In the genomic region with DNA sequence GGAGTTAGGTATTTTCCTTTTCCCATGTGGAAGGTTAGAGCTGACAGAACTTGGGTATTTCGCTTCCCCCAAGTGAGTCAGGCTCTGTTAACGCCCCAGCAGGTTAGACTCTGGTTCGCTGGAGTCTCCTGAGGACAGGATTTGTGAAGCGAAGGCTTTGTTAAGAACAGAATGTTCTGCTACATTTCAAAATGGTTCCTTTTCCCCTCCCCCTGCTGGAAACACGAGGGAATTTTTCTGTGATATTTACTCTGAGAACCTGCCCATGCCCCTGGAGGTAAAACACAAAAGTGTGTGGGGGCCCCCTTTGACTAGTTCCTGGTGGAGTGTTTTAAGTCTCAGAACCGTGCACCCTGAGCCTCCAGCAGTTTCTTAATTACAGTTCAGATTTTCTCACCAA, we compare ENCODE assay signal across 10 cellular contexts.
A peak's percentile ranks its signal among the peaks of the same experiment; 100 is the strongest.
DNase-seq lines count a peak whose midpoint lies in the region; ATAC-seq and TF ChIP-seq lines count a peak whose summit lies in the region.
"Had no signal": no experiment of that assay in that cellular context is flagged by ENCODE, and none has a peak within 500 bp of the region (broad histone marks: within the 10 kb centered on the region; RNA-seq: fewer than 3 reads in every experiment).

No MANE protein-coding gene starts in this region.

- H3K27ac Mint-ChIP-seq in natural killer cell treated with Interleukin-12 subunit alpha and Interleukin-12 subunit beta and Interleukin-15 and Interleukin-18, amount 100 ng/mL, for 72 hours: no peak overlapping the region

- POLR2A ChIA-PET in PC-3 (lab: Charles Lee; ENCODE audit: unreplicated experiment): no interaction called here

- no peaks in the 10 kb centered on the region for H3K9me3 Mint-ChIP-seq in natural killer cell treated with Interleukin-12 subunit alpha and Interleukin-12 subunit beta and Interleukin-15 and Interleukin-18, amount 100 ng/mL, for 72 hours

- no peak overlapping the region for H3K4me3 ChIP-seq in PC-3 (ENCODE audit: low read length)
- H3K4me3 ChIP-seq in fibroblast of lung (replicated peaks in 1 of 4; ENCODE audit: control extremely low read depth in 1 of 4, insufficient read depth in 1 of 4, low read depth in 3 of 4, low read length in 4 of 4): no peak overlapping the region
- no peak overlapping the region for H3K4me3 ChIP-seq in skeletal muscle cell (ENCODE audit: low read depth, low read length)
- H3K4me3 ChIP-seq: gastroesophageal sphincter had no signal

- CTCF ChIA-PET in PC-3 (lab: Charles Lee): no interaction called here

- no TSS peak for BruUV-seq in PC-3 (replicated peaks; lab: Mats Ljungman, UMichigan)

- peak; percentile 11 for DNase-seq in NCI-H2171 treated with DMSO at 0.1 percent for 48 hours (lab: John Stamatoyannopoulos, UW)
- DNase-seq in NCI-H2171 (lab: John Stamatoyannopoulos, UW): no peak
- peak; percentile 36 for DNase-seq in PC-3
- DNase-seq in fibroblast of lung (ENCODE audit: low read depth in 2 of 2): peak; percentile 2 to 17
- peak; percentile 43 for DNase-seq in skeletal muscle cell (ENCODE audit: low read depth)
- no peak for DNase-seq in NCI-H2029 treated with DMSO at 0.1 percent for 48 hours (lab: John Stamatoyannopoulos, UW)
- DNase-seq in natural killer cell treated with Interleukin-12 subunit alpha and Interleukin-12 subunit beta and Interleukin-15 and Interleukin-18, amount 100 ng/mL, for 72 hours (ENCODE audit: low spot score): no peak
- DNase-seq in activated CD8-positive, alpha-beta memory T cell treated with anti-CD3 and anti-CD28 coated beads for 24 hours: no peak
- DNase-seq: activated CD4-positive, alpha-beta T cell treated with anti-CD3 and anti-CD28 coated beads for 1 hour had no signal

- H3K4me1 Mint-ChIP-seq in natural killer cell treated with Interleukin-12 subunit alpha and Interleukin-12 subunit beta and Interleukin-15 and Interleukin-18, amount 100 ng/mL, for 72 hours (ENCODE audit: low read depth in 2 of 2): peaks cover 7 to 10% of the 10 kb centered on the region in 2 donors

- TF ChIP-seq CTCF in PC-3 (conservative IDR thresholded peaks at IDR 0.05; ENCODE audit: low read depth, low read length): peak; percentile 52; the same call in 1 of the 2 replicates
- TF ChIP-seq CTCF in fibroblast of lung (conservative IDR thresholded peaks at IDR 0.05 in 1 of 2, IDR thresholded peaks at IDR 0.05 in 1 of 2; ENCODE audit: low read depth in 1 of 2, low read length in 2 of 2): peak in 1 of 2 donors; percentile 40

- H3K36me3 Mint-ChIP-seq in natural killer cell treated with Interleukin-12 subunit alpha and Interleukin-12 subunit beta and Interleukin-15 and Interleukin-18, amount 100 ng/mL, for 72 hours: no peaks in the 10 kb centered on the region

- no peak overlapping the region for H3K4me2 ChIP-seq in PC-3 (ENCODE audit: low read length)
- H3K4me2 ChIP-seq in fibroblast of lung (ENCODE audit: extremely low read depth, insufficient read depth, low read length): no peak overlapping the region

- H3K79me2 ChIP-seq in PC-3 (ENCODE audit: low read length) (no peaks in the 10 kb centered on the region), fibroblast of lung (ENCODE audit: control insufficient read depth, insufficient read depth, low read length) (no peaks in the 10 kb centered on the region)

- H3K27me3 Mint-ChIP-seq in natural killer cell treated with Interleukin-12 subunit alpha and Interleukin-12 subunit beta and Interleukin-15 and Interleukin-18, amount 100 ng/mL, for 72 hours: peaks cover 0 to 2% of the 10 kb centered on the region in 2 donors

- H3K27me3 ChIP-seq in PC-3 (ENCODE audit: low read length) (no peaks in the 10 kb centered on the region), fibroblast of lung (ENCODE audit: control insufficient read depth, insufficient read depth, low read length) (no peaks in the 10 kb centered on the region)
- H3K27me3 ChIP-seq: gastroesophageal sphincter had no signal

- no peak overlapping the region for H3K4me3 Mint-ChIP-seq in natural killer cell treated with Interleukin-12 subunit alpha and Interleukin-12 subunit beta and Interleukin-15 and Interleukin-18, amount 100 ng/mL, for 72 hours

- no peaks in the 10 kb centered on the region for H3K9me2 ChIP-seq in PC-3 (replicated peaks; ENCODE audit: low read length)

- no peaks in the 10 kb centered on the region for H4K20me1 ChIP-seq in PC-3 (ENCODE audit: low read length)
- H4K20me1 ChIP-seq in fibroblast of lung (ENCODE audit: control insufficient read depth, extremely low read depth, insufficient read depth, low read length): no peaks in the 10 kb centered on the region

- H2AFZ ChIP-seq in PC-3 (ENCODE audit: low read length) (peak overlapping the region; percentile 90), fibroblast of lung (ENCODE audit: low read length) (peak overlapping the region; percentile 73)

- no peaks in the 10 kb centered on the region for H3F3A ChIP-seq in PC-3 (ENCODE audit: low read length, unreplicated experiment)

- no peaks in the 10 kb centered on the region for H3K4me1 ChIP-seq in PC-3 (ENCODE audit: insufficient read depth, low read length)
- no peaks in the 10 kb centered on the region for H3K4me1 ChIP-seq in fibroblast of lung (ENCODE audit: control insufficient read depth, extremely low read depth, insufficient read depth, low read length)
- H3K4me1 ChIP-seq: gastroesophageal sphincter had no signal

- intact Hi-C loops in PC-3 (cut with micrococcal nuclease): no loop called here

- H3K36me3 ChIP-seq in PC-3 (ENCODE audit: low read depth, low read length) (no peaks in the 10 kb centered on the region), fibroblast of lung (ENCODE audit: control insufficient read depth, insufficient read depth, low read length) (no peaks in the 10 kb centered on the region)
- H3K36me3 ChIP-seq: gastroesophageal sphincter had no signal

- no peaks in the 10 kb centered on the region for H3K9me3 ChIP-seq in PC-3 (ENCODE audit: low read length)
- H3K9me3 ChIP-seq in fibroblast of lung (ENCODE audit: control insufficient read depth, insufficient read depth, low read depth, low read length): no peaks in the 10 kb centered on the region
- H3K9me3 ChIP-seq: gastroesophageal sphincter had no signal

- no peak overlapping the region for H3K27ac ChIP-seq in PC-3 (ENCODE audit: low read length)
- no peak overlapping the region for H3K27ac ChIP-seq in fibroblast of lung (ENCODE audit: insufficient read depth, low read length)
- H3K27ac ChIP-seq: gastroesophageal sphincter had no signal

- H3K9ac ChIP-seq in PC-3 (ENCODE audit: low read length): no peak overlapping the region
- no peak overlapping the region for H3K9ac ChIP-seq in fibroblast of lung (ENCODE audit: insufficient read depth, low read length)

- no peak for ATAC-seq in PC-3
- ATAC-seq in natural killer cell treated with Interleukin-12 subunit alpha and Interleukin-12 subunit beta and Interleukin-15 and Interleukin-18, amount 100 ng/mL, for 72 hours: no peak
- ATAC-seq: gastroesophageal sphincter had no signal

Comparison
In these comparisons a context has a peak if more than half of its experiments do, and no peak if none do; other contexts are left out.
1. DNase-seq: peak in NCI-H2171 treated with DMSO at 0.1 percent for 48 hours (single experiment), PC-3 (single experiment), fibroblast of lung (2 of 2) and skeletal muscle cell (single experiment); none in NCI-H2171 (single experiment), NCI-H2029 treated with DMSO at 0.1 percent for 48 hours (single experiment), natural killer cell treated with Interleukin-12 subunit alpha and Interleukin-12 subunit beta and Interleukin-15 and Interleukin-18, amount 100 ng/mL, for 72 hours (single experiment) and activated CD8-positive, alpha-beta memory T cell treated with anti-CD3 and anti-CD28 coated beads for 24 hours (single experiment).